Comparison of ENCODE assay signal across 7 cellular contexts in genomic region chr11:111878385-111878765, GRCh38. TPM values are rescaled to one million over a fixed set of nuclear protein-coding genes. Genes with fewer than 3 reads are reported as not detected.
DNase-seq lines count a peak whose midpoint lies in the region; ATAC-seq, FAIRE-seq and TF ChIP-seq lines count a peak whose summit lies in the region.
"Had no signal": no experiment of that assay in that cellular context is flagged by ENCODE, and none has a peak within 500 bp of the region (broad histone marks: within the 10 kb centered on the region; RNA-seq: fewer than 3 reads in every experiment).

No MANE protein-coding gene starts in this region.

- H3K27ac Mint-ChIP-seq in WTC11: peak overlapping the region; percentile 100

- H3K4me2 ChIP-seq in BLaER1 (peak overlapping the region; percentile 87), HepG2 (ENCODE audit: low read depth, low read length) (peak overlapping the region; percentile 87)

- H3K79me2 ChIP-seq in HepG2 (ENCODE audit: insufficient read depth, low read length): no peaks in the 10 kb centered on the region

- H2AFZ ChIP-seq in HepG2 (ENCODE audit: low read length): peak overlapping the region; percentile 93

- H3K4me3 ChIP-seq in BLaER1 (peak overlapping the region; percentile 75), HepG2 (replicated peaks in 1 of 3; ENCODE audit: insufficient read depth in 1 of 3, low read depth in 2 of 3, low read length in 3 of 3) (peak overlapping the region; percentile 56 to 83 (median 81))

- H3K9me3 Mint-ChIP-seq in WTC11: no peaks in the 10 kb centered on the region

- in situ Hi-C loops in HepG2 (cut with HindIII; ENCODE audit: extremely low pct_ligation_motif_present, low pct_unique_long_range_greater_than_20kb): loop anchor here (5.0 kb wide), 2 partner anchors 49 to 109 kb away; no protein-coding TSS in a partner anchor

- DNase-seq in HEK293T (ENCODE audit: extremely low spot score) (no peak), WTC11 (ENCODE audit: low spot score) (no peak), HepG2 (ENCODE audit: low spot score) (no peak), amygdala (lab: John Stamatoyannopoulos, UW) (no peak), EL (no peak)

- ATAC-seq in WTC11 (peak; percentile 6; the same call in 1 of the 2 replicates), HepG2 (no peak)

- peaks cover 24% of the 10 kb centered on the region for H3K4me1 ChIP-seq in BLaER1
- H3K4me1 ChIP-seq in HepG2 (ENCODE audit: insufficient read depth, low read length): peaks cover 11% of the 10 kb centered on the region

- H4K20me1 ChIP-seq in BLaER1 (no peaks in the 10 kb centered on the region), HepG2 (ENCODE audit: insufficient read depth, low read length) (no peaks in the 10 kb centered on the region)

- H3K36me3 Mint-ChIP-seq in WTC11: no peaks in the 10 kb centered on the region

- H3K27me3 ChIP-seq in BLaER1 (no peaks in the 10 kb centered on the region), HepG2 (ENCODE audit: control insufficient read depth in 1 of 2, insufficient read depth in 2 of 2, low read length in 2 of 2) (no peaks in the 10 kb centered on the region; a peak in 1 of 5 replicates)

- 2% methylated on average over 10 of the region's 10 CpGs for WGBS in HepG2 (ENCODE audit: low lambda C conversion rate)

- H3K27me3 Mint-ChIP-seq in WTC11 (ENCODE audit: low read depth): peaks cover 2% of the 10 kb centered on the region; the same call in 1 of the 2 replicates

- CTCF ChIA-PET in HEK293T (lab: Yijun Ruan, JAX): interaction anchor here (0.9 kb wide), 1 partner anchor 103 kb away, joined by 3 read pairs; no protein-coding TSS in a partner anchor
- CTCF ChIA-PET in WTC11 (lab: Charles Lee): interaction anchor here (0.7 to 2.0 kb wide), 4 partner anchors 40 to 104 kb away, joined by 3 to 13 read pairs (median 6); partner anchors contain the start of gene C11orf52
- CTCF ChIA-PET in HepG2 (lab: Yijun Ruan, JAX; ENCODE audit: low intra/inter-chr PET ratio, low total read pairs): interaction anchor here (1.3 kb wide), 1 partner anchor 103 kb away, joined by 7 read pairs; no protein-coding TSS in a partner anchor

- POLR2A ChIA-PET in HEK293T (lab: Yijun Ruan, JAX) (interaction anchor here (1.1 to 1.9 kb wide), 4 partner anchors 48 to 103 kb away, joined by 3 to 9 read pairs (median 4); no protein-coding TSS in a partner anchor), WTC11 (lab: Charles Lee) (no interaction called here), HepG2 (lab: Yijun Ruan, JAX) (interaction anchor here (0.9 to 1.8 kb wide), 5 partner anchors 40 to 128 kb away, joined by 3 to 6 read pairs (median 4); partner anchors contain the start of gene C11orf52)

- TF ChIP-seq RAD21 in HepG2 (CRISPR knock-in tag; IDR thresholded peaks at IDR 0.05): no peak

- H3K9me3 ChIP-seq in BLaER1: no peaks in the 10 kb centered on the region
- no peaks in the 10 kb centered on the region for H3K9me3 ChIP-seq in HepG2 (ENCODE audit: low read length)

- no peak for TF ChIP-seq CTCF in WTC11 (IDR thresholded peaks at IDR 0.05)
- TF ChIP-seq CTCF in HepG2 (CRISPR knock-in tag; IDR thresholded peaks at IDR 0.05): no peak

- no peak for FAIRE-seq in HepG2 (lab: Jason Lieb, UNC)

- intact Hi-C loops in HepG2 (cut with micrococcal nuclease; ENCODE audit: unreplicated experiment): loop anchor here (1.0 to 2.0 kb wide), 3 partner anchors 40 to 104 kb away; partner anchors contain the start of gene C11orf52

- H3K27ac ChIP-seq in BLaER1: peak overlapping the region; percentile 78
- H3K27ac ChIP-seq in HepG2 (ENCODE audit: extremely low read length, insufficient read depth, low read length): peak overlapping the region; percentile 95

- peaks cover 14% of the 10 kb centered on the region for H3K36me3 ChIP-seq in BLaER1
- H3K36me3 ChIP-seq in HepG2 (replicated peaks in 1 of 2; ENCODE audit: control insufficient read depth in 1 of 2, insufficient read depth in 2 of 2, low read length in 2 of 2): peaks cover 2 to 4% of the 10 kb centered on the region in 2 experiments; a peak in 2 of 5 replicates

- TSS peak; percentile 81 for BruUV-seq in HepG2 (replicated peaks; lab: Mats Ljungman, UMichigan)

- TF ChIP-seq EP300 in HepG2 (IDR thresholded peaks at IDR 0.05; ENCODE audit: low read depth in 2 of 2, low read length in 2 of 2): no peak
- TF ChIP-seq EP300 in HepG2 (CRISPR knock-in tag; IDR thresholded peaks at IDR 0.05; ENCODE audit: borderline replicate concordance): no peak

- peak overlapping the region; percentile 92 for H3K4me3 Mint-ChIP-seq in WTC11

- H3K4me1 Mint-ChIP-seq in WTC11: peaks cover 6% of the 10 kb centered on the region

- no peak for TF ChIP-seq POLR2A in HepG2 (IDR thresholded peaks at IDR 0.05; ENCODE audit: insufficient read depth in 1 of 2, low read depth in 2 of 2, low read length in 2 of 2)

- peak overlapping the region; percentile 83 for H3K9ac ChIP-seq in BLaER1
- H3K9ac ChIP-seq in HepG2 (ENCODE audit: insufficient read depth, low read depth, low read length): peak overlapping the region; percentile 84

RNA-seq across cellular contexts. Expression of gene FDXACB1, which starts 0.6 kb away (rescaled TPM):
- total RNA-seq in WTC11 (2021): 1.9 to 2.5 TPM (median 2.2 TPM) in 3 replicates
- total RNA-seq in HepG2 (2016; rRNA removed; fragmentation: Illumina TruSeq; extraction: Trizol): 3.4 and 5.5 TPM in 2 replicates
- 0.61 and 0.79 TPM in 2 replicates for total RNA-seq in HepG2 (2016; cell fraction: cytosol; rRNA removed; fragmentation: Illumina TruSeq; extraction: Trizol; ENCODE audit: low read depth)
- 3.7 and 5.0 TPM in 2 replicates for total RNA-seq in HepG2 (2016; cell fraction: insoluble cytoplasmic fraction; rRNA removed; fragmentation: Illumina TruSeq; extraction: Trizol)
- 2.2 and 2.8 TPM in 2 replicates for total RNA-seq in HepG2 (2016; cell fraction: membrane; rRNA removed; fragmentation: Illumina TruSeq; extraction: Trizol)
- 2.6 and 2.8 TPM in 2 replicates for total RNA-seq in HepG2 (2016; cell fraction: nucleus; rRNA removed; fragmentation: Illumina TruSeq; extraction: Trizol)
- 1.1 and 1.2 TPM in 2 replicates for polyA plus RNA-seq in HepG2 (2011; rRNA removed)
- 0.59 and 0.86 TPM in 2 replicates for polyA plus RNA-seq in HepG2 (2011; cell fraction: cytosol; rRNA removed)
- 0.71 and 1.1 TPM in 2 replicates for polyA plus RNA-seq in HepG2 (2011; cell fraction: nucleus; rRNA removed)
- polyA plus RNA-seq in HepG2 (2012): 0.97 and 0.98 TPM in 2 replicates
- polyA plus RNA-seq in HepG2 (2016; cell fraction: cytosol; fragmentation: Illumina TruSeq; extraction: Trizol; ENCODE audit: low read depth): 0.36 and 0.42 TPM in 2 replicates
- polyA plus RNA-seq in HepG2 (2016; cell fraction: insoluble cytoplasmic fraction; fragmentation: Illumina TruSeq; extraction: Trizol; ENCODE audit: low read depth): 3.0 and 3.3 TPM in 2 replicates
- polyA plus RNA-seq in HepG2 (2016; cell fraction: membrane; fragmentation: Illumina TruSeq; extraction: Trizol; ENCODE audit: low read depth): 1.2 TPM in 2 replicates
- polyA plus RNA-seq in HepG2 (2016; cell fraction: nucleus; fragmentation: Illumina TruSeq; extraction: Trizol; ENCODE audit: insufficient read depth, low read depth): 3.3 and 3.6 TPM in 2 replicates
- polyA minus RNA-seq in HepG2 (2011; rRNA and poly(A)+ RNA removed; ENCODE audit: low replicate concordance): 0.80 and 1.9 TPM in 2 replicates
- 0.97 and 0.99 TPM in 2 replicates for polyA minus RNA-seq in HepG2 (2011; cell fraction: cytosol; rRNA and poly(A)+ RNA removed)
- polyA minus RNA-seq in HepG2 (2011; cell fraction: nucleus; rRNA and poly(A)+ RNA removed): 1.5 and 1.7 TPM in 2 replicates

RNA-seq across cellular contexts. Expression of gene CFAP68, which starts 1.0 kb away (rescaled TPM):
- total RNA-seq in WTC11 (2021) (18.7 to 22.6 TPM (median 20.4 TPM) in 3 replicates), HepG2 (2016; rRNA removed; fragmentation: Illumina TruSeq; extraction: Trizol) (22.2 and 23.9 TPM in 2 replicates)
- 19.0 and 21.8 TPM in 2 replicates for total RNA-seq in HepG2 (2016; cell fraction: cytosol; rRNA removed; fragmentation: Illumina TruSeq; extraction: Trizol; ENCODE audit: low read depth)
- 20.6 and 27.8 TPM in 2 replicates for total RNA-seq in HepG2 (2016; cell fraction: insoluble cytoplasmic fraction; rRNA removed; fragmentation: Illumina TruSeq; extraction: Trizol)
- total RNA-seq in HepG2 (2016; cell fraction: membrane; rRNA removed; fragmentation: Illumina TruSeq; extraction: Trizol): 34.5 and 36.6 TPM in 2 replicates
- 9.7 and 12.0 TPM in 2 replicates for total RNA-seq in HepG2 (2016; cell fraction: nucleus; rRNA removed; fragmentation: Illumina TruSeq; extraction: Trizol)
- polyA plus RNA-seq in HepG2 (2011; rRNA removed): 25.6 and 26.3 TPM in 2 replicates
- 14.9 and 18.5 TPM in 2 replicates for polyA plus RNA-seq in HepG2 (2011; cell fraction: cytosol; rRNA removed)
- 5.4 and 9.9 TPM in 2 replicates for polyA plus RNA-seq in HepG2 (2011; cell fraction: nucleus; rRNA removed)
- 27.0 and 32.4 TPM in 2 replicates for polyA plus RNA-seq in HepG2 (2012)
- 44.6 and 49.4 TPM in 2 replicates for polyA plus RNA-seq in HepG2 (2016; cell fraction: cytosol; fragmentation: Illumina TruSeq; extraction: Trizol; ENCODE audit: low read depth)
- 40.7 and 45.8 TPM in 2 replicates for polyA plus RNA-seq in HepG2 (2016; cell fraction: insoluble cytoplasmic fraction; fragmentation: Illumina TruSeq; extraction: Trizol; ENCODE audit: low read depth)
- 53.9 and 57.5 TPM in 2 replicates for polyA plus RNA-seq in HepG2 (2016; cell fraction: membrane; fragmentation: Illumina TruSeq; extraction: Trizol; ENCODE audit: low read depth)
- polyA plus RNA-seq in HepG2 (2016; cell fraction: nucleus; fragmentation: Illumina TruSeq; extraction: Trizol; ENCODE audit: insufficient read depth, low read depth): 17.7 and 23.1 TPM in 2 replicates
- polyA minus RNA-seq in HepG2 (2011; rRNA and poly(A)+ RNA removed; ENCODE audit: low replicate concordance): 3.1 and 8.5 TPM in 2 replicates
- 4.7 and 5.3 TPM in 2 replicates for polyA minus RNA-seq in HepG2 (2011; cell fraction: cytosol; rRNA and poly(A)+ RNA removed)
- 3.1 and 6.0 TPM in 2 replicates for polyA minus RNA-seq in HepG2 (2011; cell fraction: nucleus; rRNA and poly(A)+ RNA removed)

RNA-seq across cellular contexts. Expression of gene ALG9, which starts 7.0 kb away (rescaled TPM):
- total RNA-seq in WTC11 (2021) (19.7 to 20.9 TPM (median 20.6 TPM) in 3 replicates), HepG2 (2016; rRNA removed; fragmentation: Illumina TruSeq; extraction: Trizol) (24.4 and 39.4 TPM in 2 replicates)
- 18.6 and 19.8 TPM in 2 replicates for total RNA-seq in HepG2 (2016; cell fraction: cytosol; rRNA removed; fragmentation: Illumina TruSeq; extraction: Trizol; ENCODE audit: low read depth)
- total RNA-seq in HepG2 (2016; cell fraction: insoluble cytoplasmic fraction; rRNA removed; fragmentation: Illumina TruSeq; extraction: Trizol): 25.1 and 39.1 TPM in 2 replicates
- total RNA-seq in HepG2 (2016; cell fraction: membrane; rRNA removed; fragmentation: Illumina TruSeq; extraction: Trizol): 28.3 and 30.8 TPM in 2 replicates
- 31.7 and 38.6 TPM in 2 replicates for total RNA-seq in HepG2 (2016; cell fraction: nucleus; rRNA removed; fragmentation: Illumina TruSeq; extraction: Trizol)
- 33.8 and 40.6 TPM in 2 replicates for polyA plus RNA-seq in HepG2 (2011; rRNA removed)
- 25.7 and 32.6 TPM in 2 replicates for polyA plus RNA-seq in HepG2 (2011; cell fraction: cytosol; rRNA removed)
- 52.6 and 59.8 TPM in 2 replicates for polyA plus RNA-seq in HepG2 (2011; cell fraction: nucleus; rRNA removed)
- 25.2 and 28.4 TPM in 2 replicates for polyA plus RNA-seq in HepG2 (2012)
- polyA plus RNA-seq in HepG2 (2016; cell fraction: cytosol; fragmentation: Illumina TruSeq; extraction: Trizol; ENCODE audit: low read depth): 10.2 and 12.4 TPM in 2 replicates
- 15.6 and 18.2 TPM in 2 replicates for polyA plus RNA-seq in HepG2 (2016; cell fraction: insoluble cytoplasmic fraction; fragmentation: Illumina TruSeq; extraction: Trizol; ENCODE audit: low read depth)
- 19.2 and 23.0 TPM in 2 replicates for polyA plus RNA-seq in HepG2 (2016; cell fraction: membrane; fragmentation: Illumina TruSeq; extraction: Trizol; ENCODE audit: low read depth)
- 37.0 and 41.3 TPM in 2 replicates for polyA plus RNA-seq in HepG2 (2016; cell fraction: nucleus; fragmentation: Illumina TruSeq; extraction: Trizol; ENCODE audit: insufficient read depth, low read depth)
- polyA minus RNA-seq in HepG2 (2011; rRNA and poly(A)+ RNA removed; ENCODE audit: low replicate concordance): 46.1 and 69.1 TPM in 2 replicates
- 34.0 and 38.6 TPM in 2 replicates for polyA minus RNA-seq in HepG2 (2011; cell fraction: cytosol; rRNA and poly(A)+ RNA removed)
- polyA minus RNA-seq in HepG2 (2011; cell fraction: nucleus; rRNA and poly(A)+ RNA removed): 65.0 and 65.9 TPM in 2 replicates

RNA-seq across cellular contexts. Expression of gene CRYAB, which starts 33.2 kb away (rescaled TPM):
- total RNA-seq in WTC11 (2021) (1.3 to 2.1 TPM (median 1.4 TPM) in 3 replicates), HepG2 (2016; rRNA removed; fragmentation: Illumina TruSeq; extraction: Trizol) (0.55 and 0.69 TPM in 2 replicates)
- total RNA-seq in HepG2 (2016; cell fraction: cytosol; rRNA removed; fragmentation: Illumina TruSeq; extraction: Trizol; ENCODE audit: low read depth): 0.88 and 1.2 TPM in 2 replicates
- total RNA-seq in HepG2 (2016; cell fraction: insoluble cytoplasmic fraction; rRNA removed; fragmentation: Illumina TruSeq; extraction: Trizol): 0.63 and 1.1 TPM in 2 replicates
- total RNA-seq in HepG2 (2016; cell fraction: membrane; rRNA removed; fragmentation: Illumina TruSeq; extraction: Trizol): 0.80 and 1.1 TPM in 2 replicates
- not detected in 2 replicates for total RNA-seq in HepG2 (2016; cell fraction: nucleus; rRNA removed; fragmentation: Illumina TruSeq; extraction: Trizol)
- 0.24 and 1.1 TPM in 2 replicates for polyA plus RNA-seq in HepG2 (2011; rRNA removed)
- polyA plus RNA-seq in HepG2 (2011; cell fraction: cytosol; rRNA removed): 0.35 and 0.36 TPM in 2 replicates
- polyA plus RNA-seq in HepG2 (2011; cell fraction: nucleus; rRNA removed): 0.74 and 1.7 TPM in 2 replicates
- polyA plus RNA-seq in HepG2 (2012): 0.70 and 0.88 TPM in 2 replicates
- polyA plus RNA-seq in HepG2 (2016; cell fraction: cytosol; fragmentation: Illumina TruSeq; extraction: Trizol; ENCODE audit: low read depth): 0.90 and 1.9 TPM in 2 replicates
- 1.3 and 1.6 TPM in 2 replicates for polyA plus RNA-seq in HepG2 (2016; cell fraction: insoluble cytoplasmic fraction; fragmentation: Illumina TruSeq; extraction: Trizol; ENCODE audit: low read depth)
- 1.4 TPM in 2 replicates for polyA plus RNA-seq in HepG2 (2016; cell fraction: membrane; fragmentation: Illumina TruSeq; extraction: Trizol; ENCODE audit: low read depth)
- polyA plus RNA-seq in HepG2 (2016; cell fraction: nucleus; fragmentation: Illumina TruSeq; extraction: Trizol; ENCODE audit: insufficient read depth, low read depth): 1.4 and 4.7 TPM in 2 replicates
- 0.70 TPM in 1 of 2 replicates, not detected in the other for polyA minus RNA-seq in HepG2 (2011; rRNA and poly(A)+ RNA removed; ENCODE audit: low replicate concordance)
- not detected in 2 replicates for polyA minus RNA-seq in HepG2 (2011; cell fraction: cytosol; rRNA and poly(A)+ RNA removed)
- not detected in 2 replicates for polyA minus RNA-seq in HepG2 (2011; cell fraction: nucleus; rRNA and poly(A)+ RNA removed)
- total RNA-seq: RPMI7951 had no signal

RNA-seq across cellular contexts. Expression of gene HSPB2, which starts 34.2 kb away (rescaled TPM):
- 0.33 to 0.62 TPM (median 0.55 TPM) in 3 replicates for total RNA-seq in WTC11 (2021)
- total RNA-seq in HepG2 (2016; rRNA removed; fragmentation: Illumina TruSeq; extraction: Trizol): not detected in 2 replicates
- total RNA-seq in HepG2 (2016; cell fraction: cytosol; rRNA removed; fragmentation: Illumina TruSeq; extraction: Trizol; ENCODE audit: low read depth): not detected in 2 replicates
- not detected in 2 replicates for total RNA-seq in HepG2 (2016; cell fraction: insoluble cytoplasmic fraction; rRNA removed; fragmentation: Illumina TruSeq; extraction: Trizol)
- not detected in 2 replicates for total RNA-seq in HepG2 (2016; cell fraction: membrane; rRNA removed; fragmentation: Illumina TruSeq; extraction: Trizol)
- not detected in 2 replicates for total RNA-seq in HepG2 (2016; cell fraction: nucleus; rRNA removed; fragmentation: Illumina TruSeq; extraction: Trizol)
- 0.04 TPM in 1 of 2 replicates, not detected in the other for polyA plus RNA-seq in HepG2 (2011; rRNA removed)
- 0.05 TPM in 1 of 2 replicates, not detected in the other for polyA plus RNA-seq in HepG2 (2011; cell fraction: cytosol; rRNA removed)
- polyA plus RNA-seq in HepG2 (2011; cell fraction: nucleus; rRNA removed): 0.32 and 0.45 TPM in 2 replicates
- polyA plus RNA-seq in HepG2 (2012): not detected in 2 replicates
- polyA plus RNA-seq in HepG2 (2016; cell fraction: cytosol; fragmentation: Illumina TruSeq; extraction: Trizol; ENCODE audit: low read depth): not detected in 2 replicates
- not detected in 2 replicates for polyA plus RNA-seq in HepG2 (2016; cell fraction: insoluble cytoplasmic fraction; fragmentation: Illumina TruSeq; extraction: Trizol; ENCODE audit: low read depth)
- not detected in 2 replicates for polyA plus RNA-seq in HepG2 (2016; cell fraction: membrane; fragmentation: Illumina TruSeq; extraction: Trizol; ENCODE audit: low read depth)
- not detected in 2 replicates for polyA plus RNA-seq in HepG2 (2016; cell fraction: nucleus; fragmentation: Illumina TruSeq; extraction: Trizol; ENCODE audit: insufficient read depth, low read depth)
- polyA minus RNA-seq in HepG2 (2011; rRNA and poly(A)+ RNA removed; ENCODE audit: low replicate concordance): 0.20 TPM in 1 of 2 replicates, not detected in the other
- polyA minus RNA-seq in HepG2 (2011; cell fraction: cytosol; rRNA and poly(A)+ RNA removed): not detected in 2 replicates
- polyA minus RNA-seq in HepG2 (2011; cell fraction: nucleus; rRNA and poly(A)+ RNA removed): not detected in 2 replicates
- total RNA-seq: RPMI7951 had no signal
